In genomic region chr11:34916810-34917780, GRCh38 we compare ENCODE assay signal across 8 cellular contexts. TPM values are rescaled to one million over a fixed set of nuclear protein-coding genes. Genes with fewer than 3 reads are reported as not detected.
DNase-seq lines count a peak whose midpoint lies in the region; ATAC-seq and TF ChIP-seq lines count a peak whose summit lies in the region.

No MANE protein-coding gene starts in this region.

- dilution Hi-C loops in mammary epithelial cell (cut with HindIII; ENCODE audit: low sequenced_read_pairs): loop anchor here (25.0 kb wide), 1 partner anchor 470 kb away; no protein-coding TSS in a partner anchor

- in situ Hi-C loops in mammary epithelial cell (cut with MboI; ENCODE audit: low sequenced_read_pairs in 2 of 2): no loop called here

- WGBS in mammary epithelial cell (ENCODE audit: low coverage, missing lambda C conversion rate): 15% methylated on average over 19 of the region's 26 CpGs
- 14% methylated on average over 26 of the region's 26 CpGs for WGBS in liver

- ATAC-seq in GM21786 (IDR thresholded peaks at IDR 0.05; ENCODE audit: unreplicated experiment): peak; percentile 21

- H2AFZ ChIP-seq in mammary epithelial cell (ENCODE audit: low read depth, low read length): peak overlapping the region; percentile 93

- H3K9ac ChIP-seq in mammary epithelial cell (ENCODE audit: insufficient read depth, low read length) (peak overlapping the region; percentile 88), liver (ENCODE audit: low read depth in 1 of 2, low read length in 2 of 2) (peak overlapping the region; percentile 93)

- H3K4me3 ChIP-seq in LNCaP clone FGC (ENCODE audit: low read depth, low read length): peak overlapping the region; percentile 95
- H3K4me3 ChIP-seq in mammary epithelial cell (replicated peaks in 1 of 3; ENCODE audit: insufficient read depth in 1 of 3, low read depth in 2 of 3, low read length in 3 of 3): peak overlapping the region; percentile 79 to 91 (median 88)
- peak overlapping the region; percentile 86 to 95 (median 93) for H3K4me3 ChIP-seq in liver (ENCODE audit: low read depth in 1 of 3, low read length in 3 of 3)
- peak overlapping the region; percentile 76 to 87 for H3K4me3 ChIP-seq in tibial artery

- H3K27ac ChIP-seq in mammary epithelial cell (ENCODE audit: insufficient read depth, low read depth, low read length) (peak overlapping the region; percentile 90), liver (ENCODE audit: low read depth in 1 of 2, low read length in 2 of 2) (peak overlapping the region; percentile 80 to 93), tibial artery (peak overlapping the region; percentile 93 to 97)

- intact Hi-C loops in mammary epithelial cell (cut with micrococcal nuclease) (loop anchor here (5.0 kb wide), 1 partner anchor 250 kb away; no protein-coding TSS in a partner anchor), tibial artery (cut with DNase I; ENCODE audit: low total_unique reads) (loop anchor here (5.0 to 10.0 kb wide), 2 partner anchors 225 to 1348 kb away; no protein-coding TSS in a partner anchor)

- TF ChIP-seq CTCF in LNCaP clone FGC (IDR thresholded peaks at IDR 0.05; ENCODE audit: control insufficient read depth, extremely low read depth, insufficient read depth) (no peak), mammary epithelial cell (conservative IDR thresholded peaks at IDR 0.05 in 1 of 2, IDR thresholded peaks at IDR 0.05 in 1 of 2; ENCODE audit: extremely low read depth in 1 of 2, insufficient read depth in 1 of 2, low read depth in 1 of 2, low read length in 2 of 2) (no peak), liver (IDR thresholded peaks at IDR 0.05; ENCODE audit: low read depth, low read length, missing input control) (peak; percentile 4), tibial artery (IDR thresholded peaks at IDR 0.05) (no peak)

- peaks cover 69% of the 10 kb centered on the region for H3K79me2 ChIP-seq in mammary epithelial cell (ENCODE audit: insufficient read depth, low read length)

- H3K36me3 ChIP-seq in mammary epithelial cell (ENCODE audit: insufficient read depth, low read length) (peaks cover 3% of the 10 kb centered on the region), liver (ENCODE audit: control insufficient read depth in 4 of 4, insufficient read depth in 3 of 4, low read depth in 1 of 4, low read length in 3 of 4) (no peaks in the 10 kb centered on the region), tibial artery (no peaks in the 10 kb centered on the region)

- no peaks in the 10 kb centered on the region for H3K9me3 ChIP-seq in mammary epithelial cell (replicated peaks; ENCODE audit: insufficient read depth, low read length)
- no peaks in the 10 kb centered on the region for H3K9me3 ChIP-seq in liver (ENCODE audit: control insufficient read depth in 4 of 4, low read length in 3 of 4)
- H3K9me3 ChIP-seq in tibial artery: no peaks in the 10 kb centered on the region

- DNase-seq in DMS 273 (lab: John Stamatoyannopoulos, UW; ENCODE audit: unreplicated experiment) (peak; percentile 51), DMS 273 treated with DMSO at 0.1 percent for 48 hours (lab: John Stamatoyannopoulos, UW) (no peak), LNCaP clone FGC (ENCODE audit: low read depth) (peak; percentile 38), mammary epithelial cell (peak; percentile 3), tibial artery (no peak), NCI-H1048 (lab: John Stamatoyannopoulos, UW) (no peak)

- peak overlapping the region; percentile 97 for H3K4me2 ChIP-seq in mammary epithelial cell (ENCODE audit: insufficient read depth, low read depth, low read length)

- H3K4me1 ChIP-seq in mammary epithelial cell (ENCODE audit: insufficient read depth, low read length): peaks cover 22% of the 10 kb centered on the region
- H3K4me1 ChIP-seq in liver (ENCODE audit: control insufficient read depth in 4 of 4, insufficient read depth in 4 of 4, low read length in 3 of 4): peaks cover 2 to 28% (median 20%) of the 10 kb centered on the region in 4 donors
- H3K4me1 ChIP-seq in tibial artery: peaks cover 0 to 28% (median 9%) of the 10 kb centered on the region in 4 donors

- TF ChIP-seq RAD21 in liver (IDR thresholded peaks at IDR 0.05): no peak

- no peaks in the 10 kb centered on the region for H4K20me1 ChIP-seq in mammary epithelial cell (ENCODE audit: insufficient read depth, low read length)

- H3K27me3 ChIP-seq in mammary epithelial cell (ENCODE audit: insufficient read depth, low read length) (no peaks in the 10 kb centered on the region), liver (ENCODE audit: control insufficient read depth in 4 of 4, insufficient read depth in 4 of 4, low read length in 3 of 4) (no peaks in the 10 kb centered on the region), tibial artery (no peaks in the 10 kb centered on the region)

- BruUV-seq in mammary epithelial cell (replicated peaks; lab: Mats Ljungman, UMichigan): TSS peak; percentile 39

- CTCF ChIA-PET in mammary epithelial cell (lab: Charles Lee; ENCODE audit: low non-redundant PET): no interaction called here

TF ChIP-seq in liver, 16 proteins besides CTCF, POLR2A, EP300 and RAD21:
- TF ChIP-seq YY1 (IDR thresholded peaks at IDR 0.05) (peak; percentile 56), HNF4A (conservative IDR thresholded peaks at IDR 0.05) (peak in 1 of 2 donors; percentile 2), EGR1 (IDR thresholded peaks at IDR 0.05; ENCODE audit: low read depth in 2 of 2) (no peak), TAF1 (conservative IDR thresholded peaks at IDR 0.05) (peak; percentile 7), FOXA1 (IDR thresholded peaks at IDR 0.05) (no peak), FOXA2 (IDR thresholded peaks at IDR 0.05) (no peak), JUND (IDR thresholded peaks at IDR 0.05) (no peak), ATF3 (IDR thresholded peaks at IDR 0.05) (no peak), SP1 (IDR thresholded peaks at IDR 0.05) (no peak), GABPA (IDR thresholded peaks at IDR 0.05 in 1 of 2, conservative IDR thresholded peaks at IDR 0.05 in 1 of 2) (no peak), HNF4G (IDR thresholded peaks at IDR 0.05) (no peak), ZBTB33 (IDR thresholded peaks at IDR 0.05) (no peak), REST (IDR thresholded peaks at IDR 0.05) (no peak)
TF ChIP-seq in liver: peak in this region for 3.

RNA-seq across cellular contexts. Expression of gene PDHX, which starts 0.7 kb away (rescaled TPM):
- 10 to 100 TPM; 25.2 to 33.4 TPM for total RNA-seq in mammary epithelial cell
- 17.0 TPM for polyA plus RNA-seq in mammary epithelial cell
- polyA minus RNA-seq in mammary epithelial cell: 23.2 TPM
- total RNA-seq in liver: 10 to 100 TPM; 14.9 to 35.2 TPM
- 10 to 100 TPM; 22.6 to 25.5 TPM for polyA plus RNA-seq in liver

RNA-seq across cellular contexts. Expression of gene APIP, which starts 0.9 kb away (rescaled TPM):
- total RNA-seq in mammary epithelial cell: 10 to 100 TPM; 10.7 to 19.0 TPM
- 8.0 TPM for polyA plus RNA-seq in mammary epithelial cell
- not detected for polyA minus RNA-seq in mammary epithelial cell
- total RNA-seq in liver: 10 to 100 TPM; 13.4 to 16.9 TPM
- polyA plus RNA-seq in liver: 10 to 100 TPM; 16.1 to 26.3 TPM

Comparison
In these comparisons a context has a peak if more than half of its experiments do, and no peak if none do; other contexts are left out.
1. DNase-seq: peak in DMS 273 (single experiment), LNCaP clone FGC (single experiment) and mammary epithelial cell (single experiment); none in DMS 273 treated with DMSO at 0.1 percent for 48 hours (single experiment), tibial artery (0 of 2) and NCI-H1048 (single experiment).
2. Peak in every context shown above with its lines, with median percentiles within 50 percentile points of each other: H3K4me3 ChIP-seq and H3K27ac ChIP-seq.